ENCODE assay signal across 11 cellular contexts in the genomic region with DNA sequence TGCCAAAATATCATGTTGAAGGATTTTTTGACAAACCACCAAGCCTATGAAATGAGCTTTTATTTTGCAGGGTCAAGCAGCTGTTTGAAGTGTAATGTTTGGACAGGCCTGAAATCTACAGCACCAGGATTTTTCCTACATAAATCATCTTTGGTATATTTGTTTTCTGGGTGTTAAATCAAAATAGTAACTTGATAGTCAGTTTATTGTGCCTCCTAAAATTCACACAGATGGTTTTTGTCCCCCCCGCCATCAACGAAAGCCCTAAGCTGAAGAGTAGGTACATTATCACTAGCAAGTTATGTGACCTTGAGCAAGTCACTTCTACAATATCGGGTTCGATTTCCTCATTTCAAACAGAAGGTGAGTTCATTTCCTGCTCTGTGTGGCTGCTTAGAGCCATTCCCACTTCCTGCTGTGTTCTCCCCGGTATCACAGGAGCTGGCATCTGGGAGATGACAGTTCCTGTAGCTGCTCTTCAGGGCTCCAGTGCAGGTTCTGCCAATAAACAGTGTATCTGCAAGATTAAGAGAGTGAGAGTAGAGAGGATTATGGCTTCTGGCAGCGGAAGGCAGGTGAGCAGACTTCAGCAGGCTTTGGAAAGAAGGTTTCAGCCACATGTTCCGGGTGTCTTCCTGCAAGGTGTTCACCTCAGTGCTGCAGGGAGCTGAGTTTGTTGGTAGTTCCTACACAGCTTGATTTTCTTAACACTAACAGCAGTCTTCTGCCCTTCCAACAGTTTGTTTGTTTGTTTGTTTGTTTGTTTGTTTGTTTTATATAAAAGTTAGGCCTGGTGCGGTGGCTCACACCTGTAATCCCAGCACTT. TPM values are rescaled to one million over a fixed set of nuclear protein-coding genes. Genes with fewer than 3 reads are reported as not detected.
DNase-seq lines count a peak whose midpoint lies in the region; ATAC-seq and TF ChIP-seq lines count a peak whose summit lies in the region.
"Had no signal": no experiment of that assay in that cellular context is flagged by ENCODE, and none has a peak within 500 bp of the region (broad histone marks: within the 10 kb centered on the region; RNA-seq: fewer than 3 reads in every experiment).

No MANE protein-coding gene starts in this region.

- dilution Hi-C loops in IMR-90 (cut with HindIII; ENCODE audit: low sequenced_read_pairs, unreplicated experiment), result no loop called here

- CTCF ChIA-PET in IMR-90 (lab: Yijun Ruan, JAX) (no interaction called here), WTC11 (lab: Charles Lee) (interaction anchor here (0.9 to 1.3 kb wide), 2 partner anchors 13 to 22 kb away, joined by 3 to 4 read pairs; no protein-coding TSS in a partner anchor)

- H3K27me3 ChIP-seq in IMR-90 (ENCODE audit: control insufficient read depth, insufficient read depth, low read length), result no peaks in the 10 kb centered on the region

- in situ Hi-C loops in IMR-90 (cut with MboI; ENCODE audit: low sequenced_read_pairs), result no loop called here

- no peak overlapping the region for H4K91ac ChIP-seq in IMR-90 (ENCODE audit: insufficient read depth, low read depth, low read length)

- H4K20me1 ChIP-seq in IMR-90 (ENCODE audit: insufficient read depth, low read length), result no peaks in the 10 kb centered on the region

- H3K27me3 Mint-ChIP-seq in WTC11 (ENCODE audit: low read depth), result no peaks in the 10 kb centered on the region

- WGBS in IMR-90 (ENCODE audit: extremely low coverage in 2 of 2, insufficient read length in 1 of 2), 2 experiments, result 90% methylated on average over 4 of the region's 8 CpGs; no CpG with 5 or more reads in 1 of the 2 experiments

- DNase-seq in EH (ENCODE audit: low read depth) (peak; percentile 21), IMR-90 (peak; percentile 23), WTC11 (ENCODE audit: low spot score) (no peak), left colon (peak; percentile 34 to 49), NCI-H128 (lab: John Stamatoyannopoulos, UW; ENCODE audit: unreplicated experiment) (no peak)
- DNase-seq in effector CD4-positive, alpha-beta T cell, result no peak
- DNase-seq: left cardiac atrium, NCI-H1092 treated with DMSO at 0.1 percent for 48 hours had no signal

- no peak overlapping the region for H2AK9ac ChIP-seq in IMR-90 (replicated peaks; ENCODE audit: low read depth, low read length, poor library complexity)

- peak overlapping the region; percentile 73 for H3K27ac Mint-ChIP-seq in WTC11
- H3K27ac Mint-ChIP-seq: activated T-helper 1 cell treated with anti-CD3 and anti-CD28 coated beads, Interleukin-12 subunit alpha, Interleukin-12 subunit beta, Interleukin-2, Interleukin-4 antibody, amounts not matched to agents 30 ng/mL and 10 ng/mL and 1 ng/mL, durations not matched to agents 14 hours and 24 hours and 36 hours had no signal

- no peak overlapping the region for H2BK20ac ChIP-seq in IMR-90 (ENCODE audit: low read depth, low read length)

- H3K36me3 Mint-ChIP-seq in WTC11, result no peaks in the 10 kb centered on the region

- POLR2A ChIA-PET in IMR-90 (lab: Charles Lee; ENCODE audit: unreplicated experiment), result no interaction called here
- POLR2A ChIA-PET in WTC11 (lab: Charles Lee), result no interaction called here

- no peak overlapping the region for H3K23ac ChIP-seq in IMR-90 (ENCODE audit: low read depth, low read length)

- no peaks in the 10 kb centered on the region for H3K9me3 ChIP-seq in IMR-90 (ENCODE audit: control insufficient read depth, insufficient read depth, low read length)

- H3K9me1 ChIP-seq in IMR-90 (ENCODE audit: insufficient read depth, low read length), result 0 out of 2 replicates have a peak, but pooled peaks cover 4% of the 10 kb centered on the region

- H2BK5ac ChIP-seq in IMR-90 (ENCODE audit: low read depth, low read length, poor library complexity, severe bottlenecking), result no peak overlapping the region

- H3K18ac ChIP-seq in IMR-90 (ENCODE audit: low read depth, low read length), result no peak overlapping the region

- H3K4me3 ChIP-seq in IMR-90 (ENCODE audit: insufficient read depth, low read depth, low read length), result no peak overlapping the region

- no peak overlapping the region for H3K4me3 Mint-ChIP-seq in WTC11
- H3K4me3 Mint-ChIP-seq: activated T-helper 1 cell treated with anti-CD3 and anti-CD28 coated beads, Interleukin-12 subunit alpha, Interleukin-12 subunit beta, Interleukin-2, Interleukin-4 antibody, amounts not matched to agents 30 ng/mL and 10 ng/mL and 1 ng/mL, durations not matched to agents 14 hours and 24 hours and 36 hours had no signal

- no peaks in the 10 kb centered on the region for H3K79me1 ChIP-seq in IMR-90 (ENCODE audit: low read depth in 1 of 2, low read length in 2 of 2)

- no peaks in the 10 kb centered on the region for H3K9me3 Mint-ChIP-seq in WTC11
- H3K9me3 Mint-ChIP-seq: activated T-helper 1 cell treated with anti-CD3 and anti-CD28 coated beads, Interleukin-12 subunit alpha, Interleukin-12 subunit beta, Interleukin-2, Interleukin-4 antibody, amounts not matched to agents 30 ng/mL and 10 ng/mL and 1 ng/mL, durations not matched to agents 14 hours and 24 hours and 36 hours had no signal

- H3K4me2 ChIP-seq in IMR-90 (ENCODE audit: low read depth, low read length), result no peak overlapping the region

- H2BK120ac ChIP-seq in IMR-90 (ENCODE audit: low read depth, low read length), result no peak overlapping the region

- ATAC-seq in IMR-90 (ENCODE audit: low read depth), result no peak; the same call in 1 of the 2 replicates
- peak; percentile 34 for ATAC-seq in WTC11
- ATAC-seq in left colon, result peak; percentile 92
- no peak for ATAC-seq in HG03175 (IDR thresholded peaks at IDR 0.05; ENCODE audit: unreplicated experiment)
- ATAC-seq in HG02870 (IDR thresholded peaks at IDR 0.05; ENCODE audit: unreplicated experiment), result no peak
- ATAC-seq: left cardiac atrium had no signal

- no peaks in the 10 kb centered on the region; the same call in 1 of the 2 replicates for H3K4me1 ChIP-seq in IMR-90 (ENCODE audit: control insufficient read depth, insufficient read depth, low read length)

- H2AFZ ChIP-seq in IMR-90 (replicated peaks; ENCODE audit: low read length, poor library complexity), result peak overlapping the region; percentile 28

- H2BK15ac ChIP-seq in IMR-90 (ENCODE audit: low read depth, low read length), result no peak overlapping the region

- no peak overlapping the region for H3K56ac ChIP-seq in IMR-90 (ENCODE audit: extremely low read depth, insufficient read depth, low read length)

- no peak for TF ChIP-seq RAD21 in IMR-90 (IDR thresholded peaks at IDR 0.05; ENCODE audit: low read length)

- H4K5ac ChIP-seq in IMR-90 (ENCODE audit: low read depth, low read length), result no peak overlapping the region

- H3K36me3 ChIP-seq in IMR-90 (ENCODE audit: control insufficient read depth, insufficient read depth, low read length), result no peaks in the 10 kb centered on the region

- no peak overlapping the region for H4K8ac ChIP-seq in IMR-90 (ENCODE audit: low read depth in 2 of 2, low read length in 2 of 2)

- H3K4me1 Mint-ChIP-seq in WTC11, result peaks cover 5% of the 10 kb centered on the region

- no peak for TF ChIP-seq POLR2A in IMR-90 (IDR thresholded peaks at IDR 0.05; ENCODE audit: low read depth, low read length)

- TF ChIP-seq CTCF in IMR-90 (conservative IDR thresholded peaks at IDR 0.05; ENCODE audit: low read depth, low read length) (no peak), WTC11 (IDR thresholded peaks at IDR 0.05) (no peak)

- no peak overlapping the region for H3K4ac ChIP-seq in IMR-90 (ENCODE audit: low read depth, low read length)

- H3K9ac ChIP-seq in IMR-90 (ENCODE audit: low read depth, low read length), result no peak overlapping the region

- BruUV-seq in IMR-90 (replicated peaks; lab: Mats Ljungman, UMichigan), result no TSS peak

- no peak overlapping the region for H3K27ac ChIP-seq in IMR-90 (ENCODE audit: insufficient read depth, low read length)

- intact Hi-C loops in IMR-90 (cut with micrococcal nuclease) (no loop called here), left colon (cut with DNase I, micrococcal nuclease) (no loop called here)

- no peak overlapping the region for H3K14ac ChIP-seq in IMR-90 (replicated peaks; ENCODE audit: low read depth, low read length)

- no peak overlapping the region for H2AK5ac ChIP-seq in IMR-90 (ENCODE audit: low read depth, low read length)

TF ChIP-seq in IMR-90, 13 proteins besides CTCF, POLR2A, EP300 and RAD21 (continues in another document):
- TF ChIP-seq, protein P1, sequence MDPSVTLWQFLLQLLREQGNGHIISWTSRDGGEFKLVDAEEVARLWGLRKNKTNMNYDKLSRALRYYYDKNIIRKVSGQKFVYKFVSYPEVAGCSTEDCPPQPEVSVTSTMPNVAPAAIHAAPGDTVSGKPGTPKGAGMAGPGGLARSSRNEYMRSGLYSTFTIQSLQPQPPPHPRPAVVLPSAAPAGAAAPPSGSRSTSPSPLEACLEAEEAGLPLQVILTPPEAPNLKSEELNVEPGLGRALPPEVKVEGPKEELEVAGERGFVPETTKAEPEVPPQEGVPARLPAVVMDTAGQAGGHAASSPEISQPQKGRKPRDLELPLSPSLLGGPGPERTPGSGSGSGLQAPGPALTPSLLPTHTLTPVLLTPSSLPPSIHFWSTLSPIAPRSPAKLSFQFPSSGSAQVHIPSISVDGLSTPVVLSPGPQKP (IDR thresholded peaks at IDR 0.05; ENCODE audit: borderline replicate concordance, low read depth, low read length), result no peak
- TF ChIP-seq MAFK (IDR thresholded peaks at IDR 0.05; ENCODE audit: low read depth, low read length) (no peak), RCOR1 (IDR thresholded peaks at IDR 0.05; ENCODE audit: insufficient replicate concordance, low read length) (no peak), CEBPB (IDR thresholded peaks at IDR 0.05; ENCODE audit: low read depth, low read length) (no peak)

TF ChIP-seq in WTC11, 78 proteins besides CTCF, POLR2A, EP300 and RAD21 (continues in another document):
- TF ChIP-seq NR3C1 (CRISPR knock-in tag; conservative IDR thresholded peaks at IDR 0.05; ENCODE audit: low read depth), result no peak

RNA-seq across cellular contexts. Expression of a gene that starts 48.4 kb away (rescaled TPM):
- 28.3 and 34.1 TPM in 2 replicates for total RNA-seq in IMR-90 (2012; rRNA removed)
- polyA plus RNA-seq in IMR-90 (2012; rRNA removed), result 9.8 and 11.7 TPM in 2 replicates
- 5.4 and 6.5 TPM in 2 replicates for polyA plus RNA-seq in IMR-90 (2012; cell fraction: cytosol; rRNA removed)
- 3.6 and 8.7 TPM in 2 replicates for polyA plus RNA-seq in IMR-90 (2012; cell fraction: nucleus; rRNA removed; ENCODE audit: low replicate concordance)
- total RNA-seq in WTC11 (2021), result 4.6 to 9.0 TPM (median 8.9 TPM) in 3 replicates
- 100 to 1,000 TPM in 1 of 2 donors, 10 to 100 TPM in 1; 94.0 to 196 TPM for total RNA-seq in left colon

Comparison
In these comparisons a context has a peak if more than half of its experiments do, and no peak if none do; other contexts are left out.
1. DNase-seq: peak in EH (single experiment), IMR-90 (single experiment) and left colon (2 of 2); none in WTC11 (single experiment), NCI-H128 (single experiment) and effector CD4-positive, alpha-beta T cell (single experiment).
2. ATAC-seq: peak in WTC11 (single experiment) and left colon (single experiment); none in IMR-90 (single experiment), HG03175 (single experiment) and HG02870 (single experiment).